1 cellular context compared by ENCODE assay signal in genomic region chr15:65092911-65093792, GRCh38.
TF ChIP-seq lines count a peak whose summit lies in the region.

No MANE protein-coding gene starts in this region.

TF ChIP-seq in SK-N-SH, 30 proteins besides CTCF, POLR2A, EP300 and RAD21:
- TF ChIP-seq FOSL2 (IDR thresholded peaks at IDR 0.05; ENCODE audit: borderline replicate concordance, low read depth) (no peak), REST (IDR thresholded peaks at IDR 0.05; ENCODE audit: low read depth, low read length) (no peak), FOXM1 (IDR thresholded peaks at IDR 0.05; ENCODE audit: low read depth) (no peak), RXRA (IDR thresholded peaks at IDR 0.05; ENCODE audit: borderline replicate concordance, low read depth) (no peak), JUND (IDR thresholded peaks at IDR 0.05) (no peak), USF2 (IDR thresholded peaks at IDR 0.05; ENCODE audit: borderline replicate concordance, low read depth, low read length) (no peak), TAF1 (IDR thresholded peaks at IDR 0.05; ENCODE audit: borderline replicate concordance, low read depth, low read length) (no peak), FOXJ3 (CRISPR knock-in tag; IDR thresholded peaks at IDR 0.05) (no peak), MAX (IDR thresholded peaks at IDR 0.05; ENCODE audit: low read depth) (no peak), ELF1 (IDR thresholded peaks at IDR 0.05) (no peak), YY1 (IDR thresholded peaks at IDR 0.05; ENCODE audit: low read depth) (no peak), CHD2 (IDR thresholded peaks at IDR 0.05; ENCODE audit: low read length, partially characterized antibody) (no peak), GABPA (IDR thresholded peaks at IDR 0.05; ENCODE audit: low read depth) (no peak), NFIC (IDR thresholded peaks at IDR 0.05; ENCODE audit: borderline replicate concordance) (no peak), TCF12 (IDR thresholded peaks at IDR 0.05) (no peak), TEAD4 (IDR thresholded peaks at IDR 0.05; ENCODE audit: borderline replicate concordance, insufficient read depth) (no peak), RCOR1 (IDR thresholded peaks at IDR 0.05; ENCODE audit: low read length) (no peak), EZH2phosphoT487 (IDR thresholded peaks at IDR 0.05; ENCODE audit: borderline replicate concordance, low read depth) (no peak), POLR2AphosphoS5 (IDR thresholded peaks at IDR 0.05; ENCODE audit: low read depth, low read length) (no peak)
- TF ChIP-seq, protein P1, sequence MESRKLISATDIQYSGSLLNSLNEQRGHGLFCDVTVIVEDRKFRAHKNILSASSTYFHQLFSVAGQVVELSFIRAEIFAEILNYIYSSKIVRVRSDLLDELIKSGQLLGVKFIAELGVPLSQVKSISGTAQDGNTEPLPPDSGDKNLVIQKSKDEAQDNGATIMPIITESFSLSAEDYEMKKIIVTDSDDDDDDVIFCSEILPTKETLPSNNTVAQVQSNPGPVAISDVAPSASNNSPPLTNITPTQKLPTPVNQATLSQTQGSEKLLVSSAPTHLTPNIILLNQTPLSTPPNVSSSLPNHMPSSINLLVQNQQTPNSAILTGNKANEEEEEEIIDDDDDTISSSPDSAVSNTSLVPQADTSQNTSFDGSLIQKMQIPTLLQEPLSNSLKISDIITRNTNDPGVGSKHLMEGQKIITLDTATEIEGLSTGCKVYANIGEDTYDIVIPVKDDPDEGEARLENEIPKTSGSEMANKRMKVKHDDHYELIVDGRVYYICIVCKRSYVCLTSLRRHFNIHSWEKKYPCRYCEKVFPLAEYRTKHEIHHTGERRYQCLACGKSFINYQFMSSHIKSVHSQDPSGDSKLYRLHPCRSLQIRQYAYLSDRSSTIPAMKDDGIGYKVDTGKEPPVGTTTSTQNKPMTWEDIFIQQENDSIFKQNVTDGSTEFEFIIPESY (IDR thresholded peaks at IDR 0.05; ENCODE audit: borderline replicate concordance, low read depth), result no peak
